ENCODE assay signal across 8 cellular contexts in the genomic region with DNA sequence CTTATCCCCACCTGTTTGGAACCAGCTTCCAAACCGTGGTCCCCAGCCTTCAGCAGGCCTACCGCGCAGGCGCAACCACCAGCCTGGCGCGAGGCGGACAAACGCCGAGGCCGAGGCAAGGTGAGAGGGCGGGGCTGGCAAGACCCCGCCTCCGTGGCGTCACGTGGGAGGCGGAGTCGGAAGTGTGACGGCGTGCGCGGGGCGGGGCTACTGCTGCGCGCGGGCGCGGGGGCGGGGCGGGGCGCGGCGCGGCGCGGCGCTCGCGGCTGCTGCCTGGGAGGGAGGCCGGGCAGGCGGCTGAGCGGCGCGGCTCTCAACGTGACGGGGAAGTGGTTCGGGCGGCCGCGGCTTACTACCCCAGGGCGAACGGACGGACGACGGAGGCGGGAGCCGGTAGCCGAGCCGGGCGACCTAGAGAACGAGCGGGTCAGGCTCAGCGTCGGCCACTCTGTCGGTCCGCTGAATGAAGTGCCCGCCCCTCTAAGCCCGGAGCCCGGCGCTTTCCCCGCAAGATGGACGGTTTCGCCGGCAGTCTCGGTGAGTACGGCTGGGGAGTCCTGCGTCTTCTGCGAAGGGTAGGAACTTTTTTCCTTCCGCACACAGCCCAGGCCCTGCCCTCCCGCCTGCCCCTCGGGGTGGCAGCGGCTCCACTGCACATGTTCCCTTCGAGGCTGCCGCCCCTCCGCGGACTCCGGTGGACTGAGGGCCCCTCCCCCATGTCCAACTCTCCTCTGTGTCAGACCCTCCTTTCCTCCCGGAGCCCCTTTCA. TPM values are rescaled to one million over a fixed set of nuclear protein-coding genes. Genes with fewer than 3 reads are reported as not detected.
DNase-seq lines count a peak whose midpoint lies in the region; ATAC-seq and TF ChIP-seq lines count a peak whose summit lies in the region.

A gene with protein sequence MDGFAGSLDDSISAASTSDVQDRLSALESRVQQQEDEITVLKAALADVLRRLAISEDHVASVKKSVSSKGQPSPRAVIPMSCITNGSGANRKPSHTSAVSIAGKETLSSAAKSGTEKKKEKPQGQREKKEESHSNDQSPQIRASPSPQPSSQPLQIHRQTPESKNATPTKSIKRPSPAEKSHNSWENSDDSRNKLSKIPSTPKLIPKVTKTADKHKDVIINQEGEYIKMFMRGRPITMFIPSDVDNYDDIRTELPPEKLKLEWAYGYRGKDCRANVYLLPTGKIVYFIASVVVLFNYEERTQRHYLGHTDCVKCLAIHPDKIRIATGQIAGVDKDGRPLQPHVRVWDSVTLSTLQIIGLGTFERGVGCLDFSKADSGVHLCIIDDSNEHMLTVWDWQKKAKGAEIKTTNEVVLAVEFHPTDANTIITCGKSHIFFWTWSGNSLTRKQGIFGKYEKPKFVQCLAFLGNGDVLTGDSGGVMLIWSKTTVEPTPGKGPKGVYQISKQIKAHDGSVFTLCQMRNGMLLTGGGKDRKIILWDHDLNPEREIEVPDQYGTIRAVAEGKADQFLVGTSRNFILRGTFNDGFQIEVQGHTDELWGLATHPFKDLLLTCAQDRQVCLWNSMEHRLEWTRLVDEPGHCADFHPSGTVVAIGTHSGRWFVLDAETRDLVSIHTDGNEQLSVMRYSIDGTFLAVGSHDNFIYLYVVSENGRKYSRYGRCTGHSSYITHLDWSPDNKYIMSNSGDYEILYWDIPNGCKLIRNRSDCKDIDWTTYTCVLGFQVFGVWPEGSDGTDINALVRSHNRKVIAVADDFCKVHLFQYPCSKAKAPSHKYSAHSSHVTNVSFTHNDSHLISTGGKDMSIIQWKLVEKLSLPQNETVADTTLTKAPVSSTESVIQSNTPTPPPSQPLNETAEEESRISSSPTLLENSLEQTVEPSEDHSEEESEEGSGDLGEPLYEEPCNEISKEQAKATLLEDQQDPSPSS (plus strand): TSS at position 254 of the 769 bp plus-strand sequence. CDS start 259 bp downstream, at position 513.

- H3K27me3 Mint-ChIP-seq in H9 (ENCODE audit: low read depth) (peaks cover 1% of the 10 kb centered on the region; the same call in 1 of the 2 replicates), neural progenitor cell (ENCODE audit: insufficient read depth, low read depth) (peaks cover 2% of the 10 kb centered on the region)

- peaks cover 4 to 13% of the 10 kb centered on the region in 2 experiments for H3K4me1 Mint-ChIP-seq in H9
- peaks cover 3% of the 10 kb centered on the region for H3K4me1 Mint-ChIP-seq in neural progenitor cell

- H3K4me3 Mint-ChIP-seq in H9 (no peak within 1 kb of the TSS; a peak in 1 of 5 replicates), neural progenitor cell (no peak within 1 kb of the TSS)

- no peak within 1 kb of the TSS for H4K5ac ChIP-seq in H9 (ENCODE audit: insufficient read length, low read depth, low read length)

- no peaks in the 10 kb centered on the region for H3K36me3 Mint-ChIP-seq in H9 (ENCODE audit: insufficient read depth in 1 of 3, low read depth in 3 of 3)
- no peaks in the 10 kb centered on the region for H3K36me3 Mint-ChIP-seq in neural progenitor cell

- H3K27me3 ChIP-seq in H9 (ENCODE audit: insufficient read depth, low read length) (no peaks in the 10 kb centered on the region), MG63 (no peaks in the 10 kb centered on the region), foreskin keratinocyte (no peaks in the 10 kb centered on the region), neural progenitor cell (no peaks in the 10 kb centered on the region)

- no peak within 1 kb of the TSS for H2AFZ ChIP-seq in H9 (ENCODE audit: low read length)
- H2AFZ ChIP-seq in neural progenitor cell (replicated peaks): peak within 1 kb of the TSS; percentile 71

- no peak within 1 kb of the TSS for H2BK5ac ChIP-seq in H9 (ENCODE audit: insufficient read length, low read length)

- TF ChIP-seq CTCF in H9 (conservative IDR thresholded peaks at IDR 0.05) (no peak), foreskin keratinocyte (conservative IDR thresholded peaks at IDR 0.05) (no peak), neural progenitor cell (IDR thresholded peaks at IDR 0.05) (no peak)

- H3F3A ChIP-seq in neural progenitor cell (ENCODE audit: low read depth): peaks cover 28% of the 10 kb centered on the region

- H4K20me1 ChIP-seq in H9 (ENCODE audit: control insufficient read depth, insufficient read depth, insufficient read length) (no peaks in the 10 kb centered on the region), neural progenitor cell (ENCODE audit: low read depth) (peaks cover 23% of the 10 kb centered on the region)

- in situ Hi-C loops in G401 (cut with HindIII; ENCODE audit: low sequenced_read_pairs): no loop called here

- no peak within 1 kb of the TSS for H3T11ph ChIP-seq in H9 (ENCODE audit: low read length)

- peak within 1 kb of the TSS in 2 of 3 experiments; percentile 78 to 81; a peak in 4 of 7 replicates for H3K27ac Mint-ChIP-seq in H9
- H3K27ac Mint-ChIP-seq in neural progenitor cell: peak within 1 kb of the TSS; percentile 76

- no peak within 1 kb of the TSS for H2BK20ac ChIP-seq in H9 (ENCODE audit: low read depth, low read length, poor library complexity, severe bottlenecking)

- no CpG with 5 or more reads among the region's 87 CpGs for WGBS in H9 (ENCODE audit: extremely low coverage, insufficient read length, low lambda C conversion rate)

- DNase-seq in G401 (ENCODE audit: low spot score) (peak; percentile 94), H9 (peak; percentile 95), MG63 (peak; percentile 80), SIG-M5 treated with dmso at 0.1 percent for 504 hours (lab: John Stamatoyannopoulos, UW; ENCODE audit: unreplicated experiment) (peak; percentile 82), activated gamma-delta T cell treated with Interleukin-2 at 50 U/mL for 16 hours (peak; percentile 88), foreskin keratinocyte (peak; percentile 34 to 59), neural progenitor cell (ENCODE audit: low spot score) (peak; percentile 97), stromal cell of bone marrow (ENCODE audit: low read depth) (peak; percentile 63)

- no peak within 1 kb of the TSS for H2BK120ac ChIP-seq in H9 (ENCODE audit: low read depth, low read length, poor library complexity, severe bottlenecking)

- H3K23me2 ChIP-seq in H9 (ENCODE audit: insufficient read length, low read depth, low read length, poor library complexity, severe bottlenecking): peaks cover 9% of the 10 kb centered on the region

- no peak within 1 kb of the TSS for H2BK12ac ChIP-seq in H9 (ENCODE audit: insufficient read length, low read depth, low read length)

- no peaks in the 10 kb centered on the region for H3K9me3 Mint-ChIP-seq in H9
- no peaks in the 10 kb centered on the region for H3K9me3 Mint-ChIP-seq in neural progenitor cell

- H3K4ac ChIP-seq in H9 (ENCODE audit: low read depth, low read length): no peak within 1 kb of the TSS

- H2AK5ac ChIP-seq in H9 (ENCODE audit: insufficient read length, low read length): no peak within 1 kb of the TSS

- H3K79me2 ChIP-seq in H9 (ENCODE audit: insufficient read depth, low read length): peaks cover 17% of the 10 kb centered on the region; the same call in 1 of the 2 replicates
- H3K79me2 ChIP-seq in neural progenitor cell (ENCODE audit: low read depth): peaks cover 50% of the 10 kb centered on the region

- no peak within 1 kb of the TSS; the same call in 1 of the 2 replicates for H2BK15ac ChIP-seq in H9 (ENCODE audit: low read depth, low read length)

- H3K56ac ChIP-seq in H9 (ENCODE audit: insufficient read length, low read depth, low read length): no peak within 1 kb of the TSS

- H3K36me3 ChIP-seq in MG63: no peaks in the 10 kb centered on the region
- H3K36me3 ChIP-seq in neural progenitor cell: no peaks in the 10 kb centered on the region

- H3K27ac ChIP-seq in H9 (ENCODE audit: insufficient read length, low read depth, low read length): no peak within 1 kb of the TSS
- H3K27ac ChIP-seq in foreskin keratinocyte: peak within 1 kb of the TSS; percentile 65
- peak within 1 kb of the TSS; percentile 85 for H3K27ac ChIP-seq in neural progenitor cell

- H3K79me1 ChIP-seq in H9 (ENCODE audit: insufficient read depth, low read depth, low read length, poor library complexity, severe bottlenecking): no peaks in the 10 kb centered on the region

- H4K91ac ChIP-seq in H9 (ENCODE audit: insufficient read length, low read depth, low read length): no peak within 1 kb of the TSS

- H3K9me3 ChIP-seq in H9 (ENCODE audit: control insufficient read depth, low read depth, low read length): no peaks in the 10 kb centered on the region
- H3K9me3 ChIP-seq in MG63: no peaks in the 10 kb centered on the region
- H3K9me3 ChIP-seq in neural progenitor cell (ENCODE audit: low read depth): no peaks in the 10 kb centered on the region

- H3K4me3 ChIP-seq in MG63 (peak within 1 kb of the TSS; percentile 87), neural progenitor cell (peak within 1 kb of the TSS; percentile 79)

- peak within 1 kb of the TSS; percentile 94 for H3K14ac ChIP-seq in H9 (ENCODE audit: insufficient read depth, low read length)

- H3K18ac ChIP-seq in H9 (ENCODE audit: insufficient read length, low read depth, low read length): peak within 1 kb of the TSS; percentile 95

- no peaks in the 10 kb centered on the region; the same call in 1 of the 2 replicates for H3K4me1 ChIP-seq in H9 (ENCODE audit: insufficient read depth, low read length)
- peaks cover 19% of the 10 kb centered on the region for H3K4me1 ChIP-seq in foreskin keratinocyte
- H3K4me1 ChIP-seq in neural progenitor cell: peaks cover 22% of the 10 kb centered on the region

- peak; percentile 93 for ATAC-seq in foreskin keratinocyte

- H3K23ac ChIP-seq in H9 (ENCODE audit: insufficient read length, low read depth, low read length): no peak within 1 kb of the TSS

- peak within 1 kb of the TSS; percentile 71 for H3K9ac ChIP-seq in H9 (ENCODE audit: extremely low read depth, insufficient read length, low read length)
- peak within 1 kb of the TSS; percentile 64 for H3K9ac ChIP-seq in neural progenitor cell

- H4K8ac ChIP-seq in H9 (replicated peaks; ENCODE audit: insufficient read length, low read depth, low read length): no peak within 1 kb of the TSS

- peak within 1 kb of the TSS; percentile 91 for H3K4me2 ChIP-seq in H9 (ENCODE audit: insufficient read depth, insufficient read length, low read length)
- H3K4me2 ChIP-seq in neural progenitor cell: peak within 1 kb of the TSS; percentile 92

RNA-seq across cellular contexts. Expression of the gene that starts here (rescaled TPM):
- total RNA-seq in G401 (2014; rRNA removed; shearing (Covaris generic)): 116 and 156 TPM in 2 replicates
- 62.8 and 68.6 TPM in 2 replicates for total RNA-seq in H9 (2021)
- 18.5 and 19.5 TPM in 2 replicates for total RNA-seq in MG63 (2014; rRNA removed; shearing (Covaris generic); ENCODE audit: low replicate concordance)
- 32.9 and 35.4 TPM in 2 replicates for total RNA-seq in foreskin keratinocyte
- 8.6 and 9.8 TPM in 2 replicates for polyA plus RNA-seq in foreskin keratinocyte
- total RNA-seq in neural progenitor cell (ENCODE audit: low replicate concordance): 122 and 167 TPM in 2 replicates

Comparison
In these comparisons a context has a peak if more than half of its experiments do, and no peak if none do; other contexts are left out.
1. DNase-seq: peak in every context shown above with its lines; median percentile 97 in neural progenitor cell; 95 in H9; 94 in G401; 88 in activated gamma-delta T cell treated with Interleukin-2 at 50 U/mL for 16 hours; 82 in SIG-M5 treated with dmso at 0.1 percent for 504 hours; 80 in MG63; 63 in stromal cell of bone marrow; 46 in foreskin keratinocyte.